ENCODE assay signal across 13 cellular contexts in the genomic region with DNA sequence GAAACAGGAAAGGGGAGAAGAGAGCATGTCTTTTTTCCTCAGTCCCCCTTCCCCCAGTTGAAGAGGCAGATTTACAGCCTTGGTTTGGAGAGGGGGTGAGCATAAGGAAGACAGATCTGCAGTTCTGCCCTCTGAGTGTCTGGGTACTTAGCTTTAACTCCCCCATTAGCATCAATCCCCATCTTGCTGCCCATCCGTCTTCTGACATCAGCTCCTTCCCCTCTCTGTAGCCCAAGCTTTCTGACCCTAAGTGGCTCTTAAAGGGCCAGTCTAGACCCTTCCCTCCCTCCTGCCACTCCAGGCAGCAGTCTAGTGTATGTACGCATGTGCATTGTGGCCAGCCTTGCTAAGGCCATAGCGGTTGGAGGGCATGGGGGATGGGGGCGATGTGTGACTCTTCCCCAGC. TPM values are rescaled to one million over a fixed set of nuclear protein-coding genes. Genes with fewer than 3 reads are reported as not detected.
DNase-seq lines count a peak whose midpoint lies in the region; ATAC-seq and TF ChIP-seq lines count a peak whose summit lies in the region.
"Had no signal": no experiment of that assay in that cellular context is flagged by ENCODE, and none has a peak within 500 bp of the region (broad histone marks: within the 10 kb centered on the region; RNA-seq: fewer than 3 reads in every experiment).

No MANE protein-coding gene starts in this region.

- H3K36me3 Mint-ChIP-seq in GM23338 (ENCODE audit: low read depth) = no peaks in the 10 kb centered on the region; the same call in 2 of the 3 replicates

- H3K36me3 ChIP-seq in GM23338 (ENCODE audit: insufficient read depth) (no peaks in the 10 kb centered on the region), rectal smooth muscle tissue (ENCODE audit: control insufficient read depth, insufficient read depth, low read length) (no peaks in the 10 kb centered on the region)
- H3K36me3 ChIP-seq: colonic mucosa had no signal

- peaks cover 19% of the 10 kb centered on the region for H3F3A ChIP-seq in GM23338 (replicated peaks; ENCODE audit: low read depth)

- H3K27me3 Mint-ChIP-seq in GM23338 (ENCODE audit: insufficient read depth, low read depth, poor library complexity) = peaks cover 31% of the 10 kb centered on the region

- H3K4me1 ChIP-seq in GM23338 (ENCODE audit: insufficient read depth) = peaks cover 66% of the 10 kb centered on the region
- H3K4me1 ChIP-seq in rectal smooth muscle tissue (ENCODE audit: control insufficient read depth, insufficient read depth, low read length) = peaks cover 45% of the 10 kb centered on the region
- H3K4me1 ChIP-seq: colonic mucosa had no signal

- H3K4me3 ChIP-seq in GM23338 (peak overlapping the region; percentile 75), rectal smooth muscle tissue (ENCODE audit: low read length) (no peak overlapping the region)
- H3K4me3 ChIP-seq: colonic mucosa had no signal

- ATAC-seq in GM23338 (no peak), Right ventricle myocardium superior (ENCODE audit: poor library complexity) (no peak)
- ATAC-seq: sciatic nerve had no signal

- H3K27ac Mint-ChIP-seq in GM23338 = peak overlapping the region; percentile 79

- H3K27ac ChIP-seq in GM23338 (ENCODE audit: low read depth) = peak overlapping the region; percentile 82
- H3K27ac ChIP-seq in rectal smooth muscle tissue (ENCODE audit: low read depth, low read length) = peak overlapping the region; percentile 79
- H3K27ac ChIP-seq: colonic mucosa had no signal

- H3K27me3 ChIP-seq in GM23338 (ENCODE audit: insufficient read depth) (peaks cover under 1% of the 10 kb centered on the region; the same call in 1 of the 2 replicates), rectal smooth muscle tissue (ENCODE audit: control insufficient read depth, insufficient read depth, low read length) (no peaks in the 10 kb centered on the region)
- H3K27me3 ChIP-seq: colonic mucosa had no signal

- peak overlapping the region; percentile 42 for H3K4me3 Mint-ChIP-seq in GM23338

- H3K9me3 Mint-ChIP-seq in GM23338 = no peaks in the 10 kb centered on the region; the same call in 2 of the 3 replicates

- no peaks in the 10 kb centered on the region; the same call in 1 of the 2 replicates for H3K79me2 ChIP-seq in GM23338 (replicated peaks; ENCODE audit: insufficient read depth)

- H3K9ac ChIP-seq in rectal smooth muscle tissue (ENCODE audit: low read length) = no peak overlapping the region

- H3K9me2 ChIP-seq in GM23338 (ENCODE audit: insufficient read depth) = no peaks in the 10 kb centered on the region

- no peak for TF ChIP-seq CTCF in GM23338 (conservative IDR thresholded peaks at IDR 0.05; ENCODE audit: low read depth in 2 of 2)

- H3K4me1 Mint-ChIP-seq in GM23338 = peaks cover 27% of the 10 kb centered on the region

- H2AFZ ChIP-seq in GM23338 = no peak overlapping the region

- DNase-seq in GM23338 (ENCODE audit: low spot score) = peak; percentile 65
- peak; percentile 58 for DNase-seq in NCI-H2227 (lab: John Stamatoyannopoulos, UW; ENCODE audit: unreplicated experiment)
- peak; percentile 60 for DNase-seq in ecto neural progenitor cell (ENCODE audit: low spot score)
- no peak for DNase-seq in iPS-NIHi11 (ENCODE audit: low spot score)
- DNase-seq in NCI-H2196 (lab: John Stamatoyannopoulos, UW; ENCODE audit: unreplicated experiment) = no peak
- no peak for DNase-seq in Right ventricle myocardium superior
- no peak for DNase-seq in activated CD4-positive, alpha-beta T cell treated with anti-CD3 and anti-CD28 coated beads, Interleukin-2, amount 50 U/mL, for 1 hour
- DNase-seq: activated CD4-positive, alpha-beta T cell treated with anti-CD3 and anti-CD28 coated beads for 1 hour; colonic mucosa; foreskin fibroblast; NCI-H2029 treated with DMSO at 0.1 percent for 48 hours had no signal

- H3K4me2 ChIP-seq in GM23338 = peak overlapping the region; percentile 95

- no peaks in the 10 kb centered on the region for H4K20me1 ChIP-seq in GM23338 (replicated peaks; ENCODE audit: insufficient read depth)

- intact Hi-C loops in Right ventricle myocardium superior (cut with DNase I) = loop anchor here (5.0 kb wide), 1 partner anchor 65 kb away; no protein-coding TSS in a partner anchor

TF ChIP-seq in GM23338, 12 proteins besides CTCF, POLR2A, EP300 and RAD21 (continues in another document):
- TF ChIP-seq EZH2 (IDR thresholded peaks at IDR 0.05; ENCODE audit: low read depth, unreplicated experiment) = no peak
- no peak for TF ChIP-seq REST (IDR thresholded peaks at IDR 0.05; ENCODE audit: unreplicated experiment)
- TF ChIP-seq ZNF331 (CRISPR knock-in tag; IDR thresholded peaks at IDR 0.05; ENCODE audit: low read depth) = no peak
- no peak for TF ChIP-seq ETS1 (IDR thresholded peaks at IDR 0.05)
- no peak for TF ChIP-seq CREB1 (CRISPR knock-in tag; IDR thresholded peaks at IDR 0.05; ENCODE audit: low read depth)

RNA-seq across cellular contexts. Expression of gene GPR84, which starts 7.3 kb away (rescaled TPM):
- total RNA-seq in GM23338 (2014; rRNA removed; shearing (Covaris generic)) = not detected in 2 replicates
- not detected in 2 replicates for polyA plus RNA-seq in GM23338 (2016; fragmentation: Nextera tagmentation; extraction: Ambion mirVana)
- not detected for total RNA-seq in Right ventricle myocardium superior

RNA-seq across cellular contexts. Expression of gene ZNF385A, which starts 27.6 kb away (rescaled TPM):
- 10.9 and 22.3 TPM in 2 replicates for total RNA-seq in GM23338 (2014; rRNA removed; shearing (Covaris generic))
- 19.6 and 21.7 TPM in 2 replicates for polyA plus RNA-seq in GM23338 (2016; fragmentation: Nextera tagmentation; extraction: Ambion mirVana)
- 10.7 TPM for total RNA-seq in Right ventricle myocardium superior

RNA-seq across cellular contexts. Expression of gene COPZ1, which starts 32.0 kb away (rescaled TPM):
- 72.5 and 91.2 TPM in 2 replicates for total RNA-seq in GM23338 (2014; rRNA removed; shearing (Covaris generic))
- polyA plus RNA-seq in GM23338 (2016; fragmentation: Nextera tagmentation; extraction: Ambion mirVana) = 72.7 and 79.9 TPM in 2 replicates
- total RNA-seq in Right ventricle myocardium superior = 116 TPM

RNA-seq across cellular contexts. Expression of gene NFE2, which starts 56.1 kb away (rescaled TPM):
- 0.27 and 1.3 TPM in 2 replicates for total RNA-seq in GM23338 (2014; rRNA removed; shearing (Covaris generic))
- polyA plus RNA-seq in GM23338 (2016; fragmentation: Nextera tagmentation; extraction: Ambion mirVana) = 1.8 and 3.0 TPM in 2 replicates
- total RNA-seq in Right ventricle myocardium superior = 0.40 TPM

Comparison
In these comparisons a context has a peak if more than half of its experiments do, and no peak if none do; other contexts are left out.
1. DNase-seq: peak in GM23338 (single experiment), NCI-H2227 (single experiment) and ecto neural progenitor cell (single experiment); none in iPS-NIHi11 (single experiment), NCI-H2196 (single experiment), Right ventricle myocardium superior (single experiment) and activated CD4-positive, alpha-beta T cell treated with anti-CD3 and anti-CD28 coated beads, Interleukin-2, amount 50 U/mL, for 1 hour (single experiment).